In the genomic region with DNA sequence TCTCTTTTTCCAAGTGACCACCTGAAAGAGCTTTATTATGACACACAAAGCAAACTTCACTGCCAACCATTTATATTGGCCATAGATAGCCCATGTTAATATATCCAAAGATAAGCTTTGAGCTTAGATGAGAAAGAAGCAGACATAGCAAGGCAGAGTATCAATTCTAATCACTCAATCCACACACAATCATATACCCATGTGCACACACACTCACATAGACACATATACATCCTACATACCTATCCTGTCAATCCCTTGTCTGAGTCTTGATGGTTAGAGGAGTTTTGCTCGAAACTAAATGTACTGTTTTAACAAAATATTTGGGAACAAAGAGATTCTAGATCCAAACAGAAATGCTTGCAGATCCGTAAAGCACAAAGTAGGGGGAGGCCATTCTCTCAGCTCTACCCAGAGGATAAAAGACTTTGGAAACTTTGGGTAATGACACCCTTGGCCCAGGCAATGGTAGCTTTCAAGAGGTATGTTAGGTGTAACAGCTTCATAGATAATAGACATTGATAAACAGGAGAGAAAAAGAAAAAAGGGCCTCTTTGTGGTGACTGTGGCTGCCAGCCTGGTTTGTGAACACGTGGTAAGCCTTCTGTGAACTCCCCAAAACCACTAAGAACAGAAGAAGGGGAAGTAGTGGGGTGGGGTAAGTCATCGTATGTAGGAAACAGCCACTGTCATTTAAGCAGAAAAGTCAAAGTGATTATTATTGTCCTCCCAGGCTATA, we compare ENCODE assay signal across 9 cellular contexts.
DNase-seq lines count a peak whose midpoint lies in the region; ATAC-seq and TF ChIP-seq lines count a peak whose summit lies in the region.
"Had no signal": no experiment of that assay in that cellular context is flagged by ENCODE, and none has a peak within 500 bp of the region (broad histone marks: within the 10 kb centered on the region; RNA-seq: fewer than 3 reads in every experiment).

No MANE protein-coding gene starts in this region.

- TF ChIP-seq POLR2A in gastroesophageal sphincter (IDR thresholded peaks at IDR 0.05): no peak

- no peaks in the 10 kb centered on the region for H3K9me3 ChIP-seq in H9 (ENCODE audit: control insufficient read depth, low read depth, low read length)
- no peaks in the 10 kb centered on the region for H3K9me3 ChIP-seq in neural progenitor cell (ENCODE audit: low read depth)
- H3K9me3 ChIP-seq in gastroesophageal sphincter: no peaks in the 10 kb centered on the region

- no peak overlapping the region for H2BK20ac ChIP-seq in H9 (ENCODE audit: low read depth, low read length, poor library complexity, severe bottlenecking)

- peaks cover 25 to 30% of the 10 kb centered on the region in 2 donors for H3K27me3 Mint-ChIP-seq in effector memory CD8-positive, alpha-beta T cell
- H3K27me3 Mint-ChIP-seq in H9 (ENCODE audit: low read depth): no peaks in the 10 kb centered on the region
- peaks cover 2% of the 10 kb centered on the region for H3K27me3 Mint-ChIP-seq in neural progenitor cell (ENCODE audit: insufficient read depth, low read depth)

- no CpG with 5 or more reads among the region's 4 CpGs for WGBS in H9 (ENCODE audit: extremely low coverage, insufficient read length, low lambda C conversion rate)
- 39 to 43% methylated on average over 4 of the region's 4 CpGs for WGBS in gastroesophageal sphincter (ENCODE audit: low coverage in 1 of 2), 2 donors

- DNase-seq in T follicular helper cell (ENCODE audit: low read depth) (peak; percentile 6), H9 (no peak), NK-92 (lab: John Stamatoyannopoulos, UW; ENCODE audit: unreplicated experiment) (no peak), neural progenitor cell (ENCODE audit: low spot score) (no peak)
- DNase-seq in effector memory CD8-positive, alpha-beta T cell: peak; percentile 28 to 31 (median 28)

- H3K27ac Mint-ChIP-seq in effector memory CD8-positive, alpha-beta T cell: peak overlapping the region; percentile 7 to 25
- H3K27ac Mint-ChIP-seq in H9 (no peak overlapping the region), neural progenitor cell (no peak overlapping the region)

- peaks cover 18 to 25% of the 10 kb centered on the region in 2 donors for H3K4me1 Mint-ChIP-seq in effector memory CD8-positive, alpha-beta T cell (ENCODE audit: low read depth in 2 of 2)
- H3K4me1 Mint-ChIP-seq in H9 (peaks cover 3 to 11% of the 10 kb centered on the region in 2 experiments; a peak in 3 of 4 replicates), neural progenitor cell (peaks cover 8% of the 10 kb centered on the region)

- no peaks in the 10 kb centered on the region for H3K23me2 ChIP-seq in H9 (ENCODE audit: insufficient read length, low read depth, low read length, poor library complexity, severe bottlenecking)

- ATAC-seq in GM18873 (IDR thresholded peaks at IDR 0.05; ENCODE audit: low FRiP score, unreplicated experiment) (peak; percentile 82), HG02970 (IDR thresholded peaks at IDR 0.05; ENCODE audit: low FRiP score, unreplicated experiment) (peak; percentile 92), gastroesophageal sphincter (no peak)
- ATAC-seq in effector memory CD8-positive, alpha-beta T cell (replicated peaks): peak; percentile 93

- peak overlapping the region; percentile 31 to 55 for H3K4me3 Mint-ChIP-seq in effector memory CD8-positive, alpha-beta T cell
- H3K4me3 Mint-ChIP-seq in H9 (no peak overlapping the region), neural progenitor cell (no peak overlapping the region)

- H4K91ac ChIP-seq in H9 (ENCODE audit: insufficient read length, low read depth, low read length): no peak overlapping the region

- no peak overlapping the region for H4K5ac ChIP-seq in H9 (ENCODE audit: insufficient read length, low read depth, low read length)

- H3K9ac ChIP-seq in H9 (ENCODE audit: extremely low read depth, insufficient read length, low read length): no peak overlapping the region
- H3K9ac ChIP-seq in neural progenitor cell: no peak overlapping the region

- no peak overlapping the region for H3K56ac ChIP-seq in H9 (ENCODE audit: insufficient read length, low read depth, low read length)

- H3K27ac ChIP-seq in H9 (ENCODE audit: insufficient read length, low read depth, low read length) (no peak overlapping the region), neural progenitor cell (no peak overlapping the region), gastroesophageal sphincter (no peak overlapping the region)
- H3K27ac ChIP-seq: cardiac muscle cell had no signal

- no peak overlapping the region for H3K14ac ChIP-seq in H9 (ENCODE audit: insufficient read depth, low read length)

- H3K18ac ChIP-seq in H9 (ENCODE audit: insufficient read length, low read depth, low read length): no peak overlapping the region

- H4K8ac ChIP-seq in H9 (replicated peaks; ENCODE audit: insufficient read length, low read depth, low read length): no peak overlapping the region

- H2AFZ ChIP-seq in H9 (ENCODE audit: low read length) (no peak overlapping the region), neural progenitor cell (replicated peaks) (no peak overlapping the region)

- H3K4me1 ChIP-seq in H9 (ENCODE audit: insufficient read depth, low read length): 0 out of 2 replicates have a peak, but pooled peaks cover 1% of the 10 kb centered on the region
- peaks cover 15% of the 10 kb centered on the region for H3K4me1 ChIP-seq in neural progenitor cell
- no peaks in the 10 kb centered on the region for H3K4me1 ChIP-seq in gastroesophageal sphincter

- no peaks in the 10 kb centered on the region for H3K36me3 ChIP-seq in neural progenitor cell
- no peaks in the 10 kb centered on the region for H3K36me3 ChIP-seq in gastroesophageal sphincter
- H3K36me3 ChIP-seq: cardiac muscle cell had no signal

- peaks cover 7% of the 10 kb centered on the region for H3K36me3 Mint-ChIP-seq in effector memory CD8-positive, alpha-beta T cell (ENCODE audit: insufficient read depth)
- H3K36me3 Mint-ChIP-seq in H9 (ENCODE audit: insufficient read depth in 1 of 3, low read depth in 3 of 3) (no peaks in the 10 kb centered on the region), neural progenitor cell (no peaks in the 10 kb centered on the region)

- H3K27me3 ChIP-seq in H9 (ENCODE audit: insufficient read depth, low read length) (no peaks in the 10 kb centered on the region), neural progenitor cell (no peaks in the 10 kb centered on the region), gastroesophageal sphincter (no peaks in the 10 kb centered on the region)
- H3K27me3 ChIP-seq: cardiac muscle cell had no signal

- H3K4me2 ChIP-seq in H9 (ENCODE audit: insufficient read depth, insufficient read length, low read length) (no peak overlapping the region), neural progenitor cell (no peak overlapping the region)

- H2BK120ac ChIP-seq in H9 (ENCODE audit: low read depth, low read length, poor library complexity, severe bottlenecking): no peak overlapping the region

- no peaks in the 10 kb centered on the region for H3F3A ChIP-seq in neural progenitor cell (ENCODE audit: low read depth)

- H4K20me1 ChIP-seq in H9 (ENCODE audit: control insufficient read depth, insufficient read depth, insufficient read length): no peaks in the 10 kb centered on the region
- no peaks in the 10 kb centered on the region for H4K20me1 ChIP-seq in neural progenitor cell (ENCODE audit: low read depth)

- H2BK5ac ChIP-seq in H9 (ENCODE audit: insufficient read length, low read length): no peak overlapping the region

- H3K23ac ChIP-seq in H9 (ENCODE audit: insufficient read length, low read depth, low read length): no peak overlapping the region

- no peak overlapping the region for H2AK5ac ChIP-seq in H9 (ENCODE audit: insufficient read length, low read length)

- no peak overlapping the region for H3T11ph ChIP-seq in H9 (ENCODE audit: low read length)

- H3K9me3 Mint-ChIP-seq in effector memory CD8-positive, alpha-beta T cell: no peaks in the 10 kb centered on the region
- H3K9me3 Mint-ChIP-seq in H9 (no peaks in the 10 kb centered on the region), neural progenitor cell (no peaks in the 10 kb centered on the region)

- H2BK15ac ChIP-seq in H9 (ENCODE audit: low read depth, low read length): no peak overlapping the region

- no peak for TF ChIP-seq EP300 in gastroesophageal sphincter (IDR thresholded peaks at IDR 0.05)

- H3K4me3 ChIP-seq in neural progenitor cell: no peak overlapping the region
- H3K4me3 ChIP-seq in gastroesophageal sphincter: no peak overlapping the region
- H3K4me3 ChIP-seq: cardiac muscle cell had no signal

- TF ChIP-seq CTCF in H9 (conservative IDR thresholded peaks at IDR 0.05): no peak
- no peak for TF ChIP-seq CTCF in neural progenitor cell (IDR thresholded peaks at IDR 0.05)
- no peak for TF ChIP-seq CTCF in gastroesophageal sphincter (IDR thresholded peaks at IDR 0.05)

- no peak overlapping the region for H3K4ac ChIP-seq in H9 (ENCODE audit: low read depth, low read length)

- H2BK12ac ChIP-seq in H9 (ENCODE audit: insufficient read length, low read depth, low read length): no peak overlapping the region

- no peaks in the 10 kb centered on the region for H3K79me1 ChIP-seq in H9 (ENCODE audit: insufficient read depth, low read depth, low read length, poor library complexity, severe bottlenecking)

- H3K79me2 ChIP-seq in H9 (ENCODE audit: insufficient read depth, low read length) (no peaks in the 10 kb centered on the region), neural progenitor cell (ENCODE audit: low read depth) (no peaks in the 10 kb centered on the region)

Comparison
In these comparisons a context has a peak if more than half of its experiments do, and no peak if none do; other contexts are left out.
1. DNase-seq: peak in T follicular helper cell (single experiment) and effector memory CD8-positive, alpha-beta T cell (3 of 3); none in H9 (single experiment), NK-92 (single experiment) and neural progenitor cell (single experiment).
2. H3K27ac Mint-ChIP-seq: peak in effector memory CD8-positive, alpha-beta T cell (2 of 2); none in H9 (0 of 3) and neural progenitor cell (single experiment).
3. H3K4me3 Mint-ChIP-seq: peak in effector memory CD8-positive, alpha-beta T cell (2 of 2); none in H9 (0 of 2) and neural progenitor cell (single experiment).